8 cellular contexts compared by ENCODE assay signal in the genomic region with DNA sequence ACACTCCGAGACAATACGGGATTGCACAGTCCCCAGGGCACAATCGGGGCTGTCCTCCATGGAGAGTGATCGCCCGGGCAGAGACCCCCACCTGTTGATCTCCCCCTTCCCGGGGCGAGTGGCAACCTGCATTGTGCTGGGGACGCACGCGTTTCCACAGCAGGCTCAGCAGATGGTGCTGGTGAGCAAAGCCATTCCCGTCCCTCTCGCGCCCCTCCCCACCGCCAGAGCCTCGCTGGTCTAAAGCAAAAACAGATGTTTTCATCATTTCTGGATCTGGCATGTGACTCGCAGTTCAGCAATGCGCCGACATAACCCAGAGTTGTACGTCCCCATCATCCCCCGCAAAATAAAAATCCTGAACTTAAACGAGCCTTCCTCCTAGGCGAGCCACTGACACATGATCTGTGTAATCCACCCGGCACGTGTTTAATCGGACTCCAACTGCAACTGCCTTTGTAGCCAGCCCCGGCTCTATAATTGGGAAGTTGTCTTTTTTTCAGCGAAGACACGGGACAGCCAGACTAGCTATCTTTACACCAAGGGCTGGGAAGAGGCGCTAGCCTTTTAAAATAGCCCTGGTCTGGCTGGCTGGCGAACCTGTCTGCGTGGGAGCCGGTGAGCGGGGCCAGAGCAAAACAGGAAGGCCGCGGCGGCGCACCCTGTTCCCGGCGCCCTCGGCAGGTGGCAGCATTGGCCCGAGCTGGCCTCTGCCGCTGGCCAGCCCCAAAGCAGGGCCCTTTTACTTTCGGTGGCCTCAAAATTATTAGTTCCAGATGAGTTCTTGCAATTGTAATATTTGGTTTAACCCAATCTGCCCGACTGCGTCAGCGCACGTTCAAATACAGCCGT.
DNase-seq lines count a peak whose midpoint lies in the region; ATAC-seq and TF ChIP-seq lines count a peak whose summit lies in the region.

No MANE protein-coding gene starts in this region.

- H3K27me3 Mint-ChIP-seq in activated CD4-positive, alpha-beta memory T cell treated with anti-CD3 and anti-CD28 coated beads for 36 hours = no peaks in the 10 kb centered on the region

- WGBS in right lobe of liver (ENCODE audit: insufficient coverage, low coverage, low lambda C conversion rate, missing lambda C conversion rate) = under 1% methylated on average over 37 of the region's 48 CpGs

- intact Hi-C loops in activated CD4-positive, alpha-beta memory T cell treated with anti-CD3 and anti-CD28 coated beads for 36 hours (cut with micrococcal nuclease) = loop anchor here (1.0 to 10.0 kb wide), 5 partner anchors 112 to 927 kb away; no protein-coding TSS in a partner anchor
- intact Hi-C loops in dorsolateral prefrontal cortex (cut with DNase I) = loop anchor here (1.0 to 10.0 kb wide), 11 partner anchors 37 to 929 kb away; no protein-coding TSS in a partner anchor
- intact Hi-C loops in right lobe of liver (cut with DNase I) = loop anchor here (5.0 to 10.0 kb wide), 3 partner anchors 547 to 849 kb away; no protein-coding TSS in a partner anchor

- TF ChIP-seq CTCF in BE2C (IDR thresholded peaks at IDR 0.05; ENCODE audit: low read depth, low read length) (peak; percentile 90), dorsolateral prefrontal cortex (IDR thresholded peaks at IDR 0.05 in 54 of 56, conservative IDR thresholded peaks at IDR 0.05 in 2 of 56; ENCODE audit: low read depth in 1 of 56, partially characterized antibody in 56 of 56) (peak; percentile 69 to 95 (median 82)), right lobe of liver (IDR thresholded peaks at IDR 0.05) (peak; percentile 81 to 92 (median 86))

- CTCF ChIA-PET in activated CD4-positive, alpha-beta memory T cell treated with anti-CD3 and anti-CD28 coated beads for 36 hours (lab: Charles Lee) = interaction anchor here (0.5 to 5.4 kb wide), 15 partner anchors 8 to 1231 kb away, joined by 3 to 32 read pairs (median 3); no protein-coding TSS in a partner anchor

- no peaks in the 10 kb centered on the region for H3K27me3 ChIP-seq in BE2C
- H3K27me3 ChIP-seq in dorsolateral prefrontal cortex = no peaks in the 10 kb centered on the region
- H3K27me3 ChIP-seq in right lobe of liver = no peaks in the 10 kb centered on the region

- ATAC-seq in HG03432 (IDR thresholded peaks at IDR 0.05; ENCODE audit: unreplicated experiment) (peak; percentile 95), right lobe of liver (peak; percentile 96 to 97 (median 96))

- DNase-seq in BE2C (peak; percentile 92), GM19238 (ENCODE audit: insufficient read length, low spot score) (peak; percentile 82), NCI-H526 treated with DMSO at 0.1 percent for 48 hours (lab: John Stamatoyannopoulos, UW) (peak; percentile 94), dorsolateral prefrontal cortex (peak; percentile 82 to 92 (median 90)), right lobe of liver (peak; percentile 87 to 88 (median 87))
- peak; percentile 81 for DNase-seq in activated CD4-positive, alpha-beta memory T cell treated with anti-CD3 and anti-CD28 coated beads for 36 hours
- DNase-seq in stimulated activated CD4-positive, alpha-beta T cell treated with anti-CD3 and anti-CD28 coated beads, Interleukin-4, amount 100 ng/mL, for 24 hours = peak; percentile 76

- H3K4me1 Mint-ChIP-seq in activated CD4-positive, alpha-beta memory T cell treated with anti-CD3 and anti-CD28 coated beads for 36 hours (ENCODE audit: low read depth) = peaks cover 21% of the 10 kb centered on the region

- H3K9me3 ChIP-seq in BE2C = no peaks in the 10 kb centered on the region
- no peaks in the 10 kb centered on the region for H3K9me3 ChIP-seq in right lobe of liver

- peak overlapping the region; percentile 58 for H3K4me3 ChIP-seq in BE2C (ENCODE audit: low read depth, low read length)
- peak overlapping the region; percentile 39 to 80 (median 61) for H3K4me3 ChIP-seq in dorsolateral prefrontal cortex
- H3K4me3 ChIP-seq in right lobe of liver = peak overlapping the region; percentile 22 to 50 (median 49)

- H3K27ac Mint-ChIP-seq in activated CD4-positive, alpha-beta memory T cell treated with anti-CD3 and anti-CD28 coated beads for 36 hours = peak overlapping the region; percentile 8

- peak overlapping the region; percentile 70 for H3K4me3 Mint-ChIP-seq in activated CD4-positive, alpha-beta memory T cell treated with anti-CD3 and anti-CD28 coated beads for 36 hours

- no peak for TF ChIP-seq POLR2A in right lobe of liver (IDR thresholded peaks at IDR 0.05)

- POLR2A ChIA-PET in activated CD4-positive, alpha-beta memory T cell treated with anti-CD3 and anti-CD28 coated beads for 36 hours (lab: Charles Lee) = interaction anchor here (0.6 kb wide), 1 partner anchor 261 kb away, joined by 5 read pairs; no protein-coding TSS in a partner anchor

- H3K4me1 ChIP-seq in BE2C (peaks cover 4% of the 10 kb centered on the region), right lobe of liver (peaks cover 0 to 4% (median 0%) of the 10 kb centered on the region in 4 donors)

- no peaks in the 10 kb centered on the region for H3K9me3 Mint-ChIP-seq in activated CD4-positive, alpha-beta memory T cell treated with anti-CD3 and anti-CD28 coated beads for 36 hours

- no peaks in the 10 kb centered on the region for H3K36me3 ChIP-seq in BE2C
- no peaks in the 10 kb centered on the region for H3K36me3 ChIP-seq in right lobe of liver

- H3K36me3 Mint-ChIP-seq in activated CD4-positive, alpha-beta memory T cell treated with anti-CD3 and anti-CD28 coated beads for 36 hours = no peaks in the 10 kb centered on the region

- H3K27ac ChIP-seq in dorsolateral prefrontal cortex (peak overlapping the region; percentile 85 to 99 (median 97)), right lobe of liver (peak overlapping the region; percentile 62 to 74 (median 70))

Comparison
In these comparisons a context has a peak if more than half of its experiments do, and no peak if none do; other contexts are left out.
1. Peak in every context shown above with its lines: DNase-seq, ATAC-seq, H3K4me3 ChIP-seq and H3K27ac ChIP-seq.